ENCODE assay signal across 5 cellular contexts in genomic region chr4:113885291-113885690, GRCh38.
"Had no signal": no experiment of that assay in that cellular context is flagged by ENCODE, and none has a peak within 500 bp of the region (broad histone marks: within the 10 kb centered on the region; RNA-seq: fewer than 3 reads in every experiment).

No MANE protein-coding gene starts in this region.

- H3K4me1 Mint-ChIP-seq: IgD-negative memory B cell had no signal

- H3K36me3 Mint-ChIP-seq: IgD-negative memory B cell had no signal

- H3K27me3 Mint-ChIP-seq: IgD-negative memory B cell had no signal

- H3K9me3 Mint-ChIP-seq: HFFc6 had no signal

- DNase-seq: GM23248, GOT3, H7, HFFc6 had no signal

- H3K27ac Mint-ChIP-seq: HFFc6, IgD-negative memory B cell had no signal

- H3K4me3 Mint-ChIP-seq: HFFc6, IgD-negative memory B cell had no signal
